Comparison of ENCODE assay signal across 10 cellular contexts in the genomic region with DNA sequence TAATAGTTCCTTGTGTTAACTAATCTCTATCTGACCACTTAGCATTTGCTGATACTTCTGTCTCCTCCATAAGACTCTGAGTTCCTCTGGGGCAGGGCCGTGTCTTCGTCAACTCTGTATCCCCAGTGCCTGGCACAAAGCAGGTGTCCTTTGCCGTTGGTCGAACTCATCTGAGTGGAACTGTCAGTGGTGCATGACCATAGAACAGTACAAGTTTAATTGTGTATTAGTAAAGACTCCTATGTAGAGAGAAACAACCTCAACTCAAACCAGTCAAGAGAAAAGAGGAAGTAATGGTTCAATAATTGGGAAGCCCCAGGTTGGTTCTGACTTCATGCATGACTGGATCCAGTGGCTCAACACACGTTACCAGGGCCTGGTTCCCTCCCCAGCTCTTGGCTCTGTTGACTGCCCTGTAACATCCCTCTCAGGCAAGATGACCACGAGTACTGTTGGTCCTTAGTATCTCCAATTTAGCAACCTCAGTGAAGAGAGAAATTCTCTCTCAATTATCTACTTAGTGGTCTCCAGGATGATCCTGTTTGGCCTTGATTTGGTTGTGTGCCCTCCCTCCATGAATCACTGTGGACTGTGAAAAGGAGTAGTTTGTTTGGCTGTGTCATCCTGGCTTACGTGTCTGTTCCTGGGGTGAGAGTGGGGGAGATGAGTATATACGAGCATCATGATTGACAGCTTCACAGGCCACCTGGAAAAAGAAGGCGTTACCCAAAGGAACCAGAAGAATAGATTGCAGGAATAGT. TPM values are rescaled to one million over a fixed set of nuclear protein-coding genes. Genes with fewer than 3 reads are reported as not detected.
DNase-seq lines count a peak whose midpoint lies in the region; ATAC-seq and TF ChIP-seq lines count a peak whose summit lies in the region.
"Had no signal": no experiment of that assay in that cellular context is flagged by ENCODE, and none has a peak within 500 bp of the region (broad histone marks: within the 10 kb centered on the region; RNA-seq: fewer than 3 reads in every experiment).

No MANE protein-coding gene starts in this region.

- peaks cover 8% of the 10 kb centered on the region; the same call in 1 of the 2 replicates for H3K9me2 ChIP-seq in GM23338 (ENCODE audit: insufficient read depth)

- H3K4me1 ChIP-seq in GM23338 (ENCODE audit: insufficient read depth): no peaks in the 10 kb centered on the region

- H3K27ac ChIP-seq in epithelial cell of prostate (no peak overlapping the region), GM23338 (ENCODE audit: low read depth) (no peak overlapping the region)
- H3K27ac ChIP-seq: neutrophil had no signal

- H3K4me3 ChIP-seq in GM12864 (ENCODE audit: low read depth, low read length): no peak overlapping the region
- no peak overlapping the region for H3K4me3 ChIP-seq in GM23338

- DNase-seq in GM12864 (ENCODE audit: low read depth): peak; percentile 96
- peak; percentile 74 for DNase-seq in HT1080 (ENCODE audit: low read depth)
- peak; percentile 26 for DNase-seq in epithelial cell of prostate (ENCODE audit: low read depth, low spot score)
- no peak for DNase-seq in GM23338 (ENCODE audit: low spot score)
- no peak for DNase-seq in NCI-H2227 treated with DMSO at 0.1 percent for 48 hours (lab: John Stamatoyannopoulos, UW)
- no peak for DNase-seq in NCI-H1092 treated with DMSO at 0.1 percent for 48 hours (lab: John Stamatoyannopoulos, UW)
- DNase-seq in activated CD8-positive, alpha-beta memory T cell treated with anti-CD3 and anti-CD28 coated beads for 24 hours: no peak

- peaks cover 5% of the 10 kb centered on the region; the same call in 1 of the 3 replicates for H3K4me1 Mint-ChIP-seq in GM23338

- no peak overlapping the region for H3K4me3 Mint-ChIP-seq in GM23338

- H3F3A ChIP-seq in GM23338 (replicated peaks; ENCODE audit: low read depth): no peaks in the 10 kb centered on the region

- no peaks in the 10 kb centered on the region for H3K9me3 Mint-ChIP-seq in GM23338

- TF ChIP-seq CTCF in GM12864 (IDR thresholded peaks at IDR 0.05; ENCODE audit: low read depth, low read length, missing control alignments): no peak
- no peak for TF ChIP-seq CTCF in GM23338 (conservative IDR thresholded peaks at IDR 0.05; ENCODE audit: low read depth in 2 of 2)

- H3K36me3 Mint-ChIP-seq in GM23338 (ENCODE audit: low read depth): no peaks in the 10 kb centered on the region

- H3K27me3 Mint-ChIP-seq in GM23338 (ENCODE audit: insufficient read depth, low read depth, poor library complexity): no peaks in the 10 kb centered on the region

- H3K27me3 ChIP-seq in GM23338 (ENCODE audit: insufficient read depth): no peaks in the 10 kb centered on the region
- H3K27me3 ChIP-seq: neutrophil had no signal

- H3K36me3 ChIP-seq in GM23338 (ENCODE audit: insufficient read depth): no peaks in the 10 kb centered on the region
- H3K36me3 ChIP-seq: neutrophil had no signal

- no peak overlapping the region for H3K27ac Mint-ChIP-seq in GM23338

- peak; percentile 90 for ATAC-seq in GM21529 (IDR thresholded peaks at IDR 0.05; ENCODE audit: unreplicated experiment)
- no peak for ATAC-seq in GM23338
- ATAC-seq: HCT116 had no signal

- H3K79me2 ChIP-seq in GM23338 (replicated peaks; ENCODE audit: insufficient read depth): no peaks in the 10 kb centered on the region

- H2AFZ ChIP-seq in GM23338: no peak overlapping the region

- H4K20me1 ChIP-seq in GM23338 (replicated peaks; ENCODE audit: insufficient read depth): no peaks in the 10 kb centered on the region

- no peak overlapping the region for H3K4me2 ChIP-seq in GM23338

TF ChIP-seq in GM23338, 12 proteins besides CTCF, POLR2A, EP300 and RAD21 (continues in another document):
- TF ChIP-seq STAT1 (IDR thresholded peaks at IDR 0.05; ENCODE audit: unreplicated experiment): no peak
- TF ChIP-seq ZNF331 (CRISPR knock-in tag; IDR thresholded peaks at IDR 0.05; ENCODE audit: low read depth): no peak
- no peak for TF ChIP-seq EZH2 (IDR thresholded peaks at IDR 0.05; ENCODE audit: low read depth, unreplicated experiment)
- TF ChIP-seq, protein P1, sequence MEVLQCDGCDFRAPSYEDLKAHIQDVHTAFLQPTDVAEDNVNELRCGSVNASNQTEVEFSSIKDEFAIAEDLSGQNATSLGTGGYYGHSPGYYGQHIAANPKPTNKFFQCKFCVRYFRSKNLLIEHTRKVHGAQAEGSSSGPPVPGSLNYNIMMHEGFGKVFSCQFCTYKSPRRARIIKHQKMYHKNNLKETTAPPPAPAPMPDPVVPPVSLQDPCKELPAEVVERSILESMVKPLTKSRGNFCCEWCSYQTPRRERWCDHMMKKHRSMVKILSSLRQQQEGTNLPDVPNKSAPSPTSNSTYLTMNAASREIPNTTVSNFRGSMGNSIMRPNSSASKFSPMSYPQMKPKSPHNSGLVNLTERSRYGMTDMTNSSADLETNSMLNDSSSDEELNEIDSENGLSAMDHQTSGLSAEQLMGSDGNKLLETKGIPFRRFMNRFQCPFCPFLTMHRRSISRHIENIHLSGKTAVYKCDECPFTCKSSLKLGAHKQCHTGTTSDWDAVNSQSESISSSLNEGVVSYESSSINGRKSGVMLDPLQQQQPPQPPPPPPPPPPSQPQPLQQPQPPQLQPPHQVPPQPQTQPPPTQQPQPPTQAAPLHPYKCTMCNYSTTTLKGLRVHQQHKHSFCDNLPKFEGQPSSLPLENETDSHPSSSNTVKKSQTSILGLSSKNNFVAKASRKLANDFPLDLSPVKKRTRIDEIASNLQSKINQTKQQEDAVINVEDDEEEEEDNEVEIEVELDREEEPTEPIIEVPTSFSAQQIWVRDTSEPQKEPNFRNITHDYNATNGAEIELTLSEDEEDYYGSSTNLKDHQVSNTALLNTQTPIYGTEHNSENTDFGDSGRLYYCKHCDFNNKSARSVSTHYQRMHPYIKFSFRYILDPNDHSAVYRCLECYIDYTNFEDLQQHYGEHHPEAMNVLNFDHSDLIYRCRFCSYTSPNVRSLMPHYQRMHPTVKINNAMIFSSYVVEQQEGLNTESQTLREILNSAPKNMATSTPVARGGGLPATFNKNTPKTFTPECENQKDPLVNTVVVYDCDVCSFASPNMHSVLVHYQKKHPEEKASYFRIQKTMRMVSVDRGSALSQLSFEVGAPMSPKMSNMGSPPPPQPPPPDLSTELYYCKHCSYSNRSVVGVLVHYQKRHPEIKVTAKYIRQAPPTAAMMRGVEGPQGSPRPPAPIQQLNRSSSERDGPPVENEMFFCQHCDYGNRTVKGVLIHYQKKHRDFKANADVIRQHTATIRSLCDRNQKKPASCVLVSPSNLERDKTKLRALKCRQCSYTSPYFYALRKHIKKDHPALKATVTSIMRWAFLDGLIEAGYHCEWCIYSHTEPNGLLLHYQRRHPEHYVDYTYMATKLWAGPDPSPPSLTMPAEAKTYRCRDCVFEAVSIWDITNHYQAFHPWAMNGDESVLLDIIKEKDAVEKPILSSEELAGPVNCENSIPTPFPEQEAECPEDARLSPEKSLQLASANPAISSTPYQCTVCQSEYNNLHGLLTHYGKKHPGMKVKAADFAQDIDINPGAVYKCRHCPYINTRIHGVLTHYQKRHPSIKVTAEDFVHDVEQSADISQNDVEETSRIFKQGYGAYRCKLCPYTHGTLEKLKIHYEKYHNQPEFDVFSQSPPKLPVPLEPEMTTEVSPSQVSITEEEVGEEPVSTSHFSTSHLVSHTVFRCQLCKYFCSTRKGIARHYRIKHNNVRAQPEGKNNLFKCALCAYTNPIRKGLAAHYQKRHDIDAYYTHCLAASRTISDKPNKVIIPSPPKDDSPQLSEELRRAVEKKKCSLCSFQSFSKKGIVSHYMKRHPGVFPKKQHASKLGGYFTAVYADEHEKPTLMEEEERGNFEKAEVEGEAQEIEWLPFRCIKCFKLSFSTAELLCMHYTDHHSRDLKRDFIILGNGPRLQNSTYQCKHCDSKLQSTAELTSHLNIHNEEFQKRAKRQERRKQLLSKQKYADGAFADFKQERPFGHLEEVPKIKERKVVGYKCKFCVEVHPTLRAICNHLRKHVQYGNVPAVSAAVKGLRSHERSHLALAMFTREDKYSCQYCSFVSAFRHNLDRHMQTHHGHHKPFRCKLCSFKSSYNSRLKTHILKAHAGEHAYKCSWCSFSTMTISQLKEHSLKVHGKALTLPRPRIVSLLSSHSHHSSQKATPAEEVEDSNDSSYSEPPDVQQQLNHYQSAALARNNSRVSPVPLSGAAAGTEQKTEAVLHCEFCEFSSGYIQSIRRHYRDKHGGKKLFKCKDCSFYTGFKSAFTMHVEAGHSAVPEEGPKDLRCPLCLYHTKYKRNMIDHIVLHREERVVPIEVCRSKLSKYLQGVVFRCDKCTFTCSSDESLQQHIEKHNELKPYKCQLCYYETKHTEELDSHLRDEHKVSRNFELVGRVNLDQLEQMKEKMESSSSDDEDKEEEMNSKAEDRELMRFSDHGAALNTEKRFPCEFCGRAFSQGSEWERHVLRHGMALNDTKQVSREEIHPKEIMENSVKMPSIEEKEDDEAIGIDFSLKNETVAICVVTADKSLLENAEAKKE (CRISPR knock-in tag; IDR thresholded peaks at IDR 0.05): no peak
- TF ChIP-seq, protein P2, sequence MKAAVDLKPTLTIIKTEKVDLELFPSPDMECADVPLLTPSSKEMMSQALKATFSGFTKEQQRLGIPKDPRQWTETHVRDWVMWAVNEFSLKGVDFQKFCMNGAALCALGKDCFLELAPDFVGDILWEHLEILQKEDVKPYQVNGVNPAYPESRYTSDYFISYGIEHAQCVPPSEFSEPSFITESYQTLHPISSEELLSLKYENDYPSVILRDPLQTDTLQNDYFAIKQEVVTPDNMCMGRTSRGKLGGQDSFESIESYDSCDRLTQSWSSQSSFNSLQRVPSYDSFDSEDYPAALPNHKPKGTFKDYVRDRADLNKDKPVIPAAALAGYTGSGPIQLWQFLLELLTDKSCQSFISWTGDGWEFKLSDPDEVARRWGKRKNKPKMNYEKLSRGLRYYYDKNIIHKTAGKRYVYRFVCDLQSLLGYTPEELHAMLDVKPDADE (IDR thresholded peaks at IDR 0.05): no peak
- no peak for TF ChIP-seq JUNB (IDR thresholded peaks at IDR 0.05; ENCODE audit: unreplicated experiment)
- TF ChIP-seq NANOG (IDR thresholded peaks at IDR 0.05; ENCODE audit: borderline replicate concordance): no peak
- TF ChIP-seq CREB1 (CRISPR knock-in tag; IDR thresholded peaks at IDR 0.05; ENCODE audit: low read depth): no peak
- TF ChIP-seq EZH2phosphoT487 (IDR thresholded peaks at IDR 0.05; ENCODE audit: unreplicated experiment): no peak
- no peak for TF ChIP-seq POLR2AphosphoS5 (IDR thresholded peaks at IDR 0.05; ENCODE audit: low read depth)
- no peak for TF ChIP-seq ZNF114 (CRISPR knock-in tag; IDR thresholded peaks at IDR 0.05)

RNA-seq across cellular contexts. Expression of a gene that starts 58.5 kb away (rescaled TPM):
- total RNA-seq in HT1080 (2014; rRNA removed; shearing (Covaris generic)): 119 and 155 TPM in 2 replicates
- 31.9 and 35.1 TPM in 2 replicates for polyA plus RNA-seq in HT1080 (2015; cell fraction: cytosol; rRNA removed)
- 75.1 and 76.5 TPM in 2 replicates for polyA plus RNA-seq in HT1080 (2015; cell fraction: nucleus; rRNA removed)
- total RNA-seq in GM23338 (2014; rRNA removed; shearing (Covaris generic)): 205 and 311 TPM in 2 replicates
- 86.9 and 109 TPM in 2 replicates for polyA plus RNA-seq in GM23338 (2016; fragmentation: Nextera tagmentation; extraction: Ambion mirVana)

Comparison
In these comparisons a context has a peak if more than half of its experiments do, and no peak if none do; other contexts are left out.
1. DNase-seq: peak in GM12864 (single experiment), HT1080 (single experiment) and epithelial cell of prostate (single experiment); none in GM23338 (single experiment), NCI-H2227 treated with DMSO at 0.1 percent for 48 hours (single experiment), NCI-H1092 treated with DMSO at 0.1 percent for 48 hours (single experiment) and activated CD8-positive, alpha-beta memory T cell treated with anti-CD3 and anti-CD28 coated beads for 24 hours (single experiment).